ENCODE assay signal across 9 cellular contexts in the genomic region with DNA sequence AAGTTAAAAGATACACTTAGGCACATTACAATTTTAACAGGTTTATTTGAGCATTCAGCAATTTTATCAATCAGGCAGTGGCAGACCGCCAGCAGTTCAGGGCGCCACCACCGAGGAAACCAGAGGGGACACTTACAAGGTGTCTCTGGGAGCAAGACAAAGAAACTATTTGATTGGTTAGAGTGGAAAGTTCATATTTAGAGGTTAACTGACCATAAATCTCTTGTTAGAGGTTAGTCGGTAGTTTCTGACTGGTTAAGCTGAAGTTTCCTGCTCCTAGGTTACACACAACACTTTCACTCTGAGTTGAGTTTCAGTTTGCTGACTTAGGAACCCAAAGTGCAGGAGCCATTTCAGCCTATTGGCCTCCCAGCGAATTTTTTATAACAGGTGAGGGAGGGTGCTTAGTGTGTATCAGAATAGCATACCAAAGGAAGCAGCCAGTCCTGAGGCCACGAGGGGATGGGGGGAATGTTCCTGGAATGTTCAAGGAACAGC. TPM values are rescaled to one million over a fixed set of nuclear protein-coding genes. Genes with fewer than 3 reads are reported as not detected.
DNase-seq lines count a peak whose midpoint lies in the region; ATAC-seq and TF ChIP-seq lines count a peak whose summit lies in the region.
"Had no signal": no experiment of that assay in that cellular context is flagged by ENCODE, and none has a peak within 500 bp of the region (broad histone marks: within the 10 kb centered on the region; RNA-seq: fewer than 3 reads in every experiment).

No MANE protein-coding gene starts in this region.

- H3K4me1 Mint-ChIP-seq in CD8-positive, alpha-beta memory T cell: peaks cover 41 to 45% (median 45%) of the 10 kb centered on the region in 3 donors
- peaks cover 52% of the 10 kb centered on the region for H3K4me1 Mint-ChIP-seq in activated naive CD8-positive, alpha-beta T cell treated with anti-CD3 and anti-CD28 coated beads, Interleukin-2, amount 50 U/mL, for 24 hours

- no peak for TF ChIP-seq CTCF in right atrium auricular region (IDR thresholded peaks at IDR 0.05)
- no peak for TF ChIP-seq CTCF in tibial artery (IDR thresholded peaks at IDR 0.05)

- peak overlapping the region; percentile 37 to 80 (median 58) for H3K4me3 Mint-ChIP-seq in CD8-positive, alpha-beta memory T cell
- H3K4me3 Mint-ChIP-seq in activated naive CD8-positive, alpha-beta T cell treated with anti-CD3 and anti-CD28 coated beads, Interleukin-2, amount 50 U/mL, for 24 hours: peak overlapping the region; percentile 50

- H3K9me3 Mint-ChIP-seq in CD8-positive, alpha-beta memory T cell: no peaks in the 10 kb centered on the region
- H3K9me3 Mint-ChIP-seq in activated naive CD8-positive, alpha-beta T cell treated with anti-CD3 and anti-CD28 coated beads, Interleukin-2, amount 50 U/mL, for 24 hours: no peaks in the 10 kb centered on the region

- peaks cover 0 to 1% of the 10 kb centered on the region in 2 donors for H3K27me3 Mint-ChIP-seq in CD8-positive, alpha-beta memory T cell
- H3K27me3 Mint-ChIP-seq in activated naive CD8-positive, alpha-beta T cell treated with anti-CD3 and anti-CD28 coated beads, Interleukin-2, amount 50 U/mL, for 24 hours: no peaks in the 10 kb centered on the region

- H3K9me3 ChIP-seq in CD8-positive, alpha-beta memory T cell (ENCODE audit: low read length): no peaks in the 10 kb centered on the region
- H3K9me3 ChIP-seq in right atrium auricular region (no peaks in the 10 kb centered on the region), tibial artery (no peaks in the 10 kb centered on the region)

- no peak for DNase-seq in CD8-positive, alpha-beta memory T cell
- peak; percentile 68 for DNase-seq in activated naive CD8-positive, alpha-beta T cell treated with anti-CD3 and anti-CD28 coated beads, Interleukin-2, amount 50 U/mL, for 24 hours
- DNase-seq in occipital lobe (lab: John Stamatoyannopoulos, UW): no peak
- no peak for DNase-seq in right atrium auricular region (ENCODE audit: low spot score)
- DNase-seq in retina: no peak
- DNase-seq in tibial artery: no peak

- H3K36me3 ChIP-seq in CD8-positive, alpha-beta memory T cell (ENCODE audit: insufficient read depth, low read length): no peaks in the 10 kb centered on the region
- no peaks in the 10 kb centered on the region for H3K36me3 ChIP-seq in right atrium auricular region
- H3K36me3 ChIP-seq in tibial artery: no peaks in the 10 kb centered on the region

- H3K27me3 ChIP-seq in CD8-positive, alpha-beta memory T cell (ENCODE audit: insufficient read depth, low read length, poor library complexity, severe bottlenecking): no peaks in the 10 kb centered on the region
- H3K27me3 ChIP-seq in right atrium auricular region (no peaks in the 10 kb centered on the region), tibial artery (peaks cover 0 to 16% of the 10 kb centered on the region in 2 donors)

- peaks cover 43% of the 10 kb centered on the region for H3K4me1 ChIP-seq in CD8-positive, alpha-beta memory T cell (ENCODE audit: insufficient read depth, low read length)
- no peaks in the 10 kb centered on the region for H3K4me1 ChIP-seq in right atrium auricular region
- no peaks in the 10 kb centered on the region for H3K4me1 ChIP-seq in tibial artery

- CTCF ChIA-PET in CD8-positive, alpha-beta memory T cell (lab: Charles Lee): interaction anchor here (1.9 to 2.9 kb wide), 4 partner anchors 19 to 136 kb away, joined by 5 to 19 read pairs (median 9); no protein-coding TSS in a partner anchor

- peak; percentile 52 for ATAC-seq in GM19324 (IDR thresholded peaks at IDR 0.05; ENCODE audit: low FRiP score, unreplicated experiment)
- ATAC-seq in HG03175 (IDR thresholded peaks at IDR 0.05; ENCODE audit: unreplicated experiment): peak; percentile 84
- ATAC-seq in activated naive CD8-positive, alpha-beta T cell treated with anti-CD3 and anti-CD28 coated beads, Interleukin-2, amount 50 U/mL, for 24 hours: peak; percentile 86

- POLR2A ChIA-PET in CD8-positive, alpha-beta memory T cell (lab: Charles Lee): no interaction called here

- H3K27ac ChIP-seq in CD8-positive, alpha-beta memory T cell (ENCODE audit: low read depth, low read length): no peak overlapping the region
- H3K27ac ChIP-seq in right atrium auricular region (no peak overlapping the region), tibial artery (no peak overlapping the region)

- peaks cover 0 to 1% (median 0%) of the 10 kb centered on the region in 3 donors for H3K36me3 Mint-ChIP-seq in CD8-positive, alpha-beta memory T cell
- peaks cover 3% of the 10 kb centered on the region for H3K36me3 Mint-ChIP-seq in activated naive CD8-positive, alpha-beta T cell treated with anti-CD3 and anti-CD28 coated beads, Interleukin-2, amount 50 U/mL, for 24 hours (ENCODE audit: low read depth)

- H3K4me3 ChIP-seq in CD8-positive, alpha-beta memory T cell (ENCODE audit: low read length): peak overlapping the region; percentile 39
- no peak overlapping the region for H3K4me3 ChIP-seq in right atrium auricular region
- no peak overlapping the region for H3K4me3 ChIP-seq in tibial artery

- intact Hi-C loops in tibial artery (cut with DNase I; ENCODE audit: low total_unique reads): no loop called here

- H3K27ac Mint-ChIP-seq in CD8-positive, alpha-beta memory T cell: peak overlapping the region in 7 of 8 donors; percentile 16 to 89 (median 81)
- peak overlapping the region; percentile 60 for H3K27ac Mint-ChIP-seq in activated naive CD8-positive, alpha-beta T cell treated with anti-CD3 and anti-CD28 coated beads, Interleukin-2, amount 50 U/mL, for 24 hours

RNA-seq across cellular contexts. Expression of gene PVRIG, which starts 10.8 kb away (rescaled TPM):
- 10 to 100 TPM; 23.9 to 24.5 TPM for total RNA-seq in CD8-positive, alpha-beta memory T cell
- polyA plus RNA-seq in CD8-positive, alpha-beta memory T cell: 131 TPM
- total RNA-seq in occipital lobe (not detected), right atrium auricular region (under 1 TPM in 1 of 2 donors, not detected in 1; 0.43 TPM)
- total RNA-seq: NCI-H460 had no signal

RNA-seq across cellular contexts. Expression of gene STAG3, which starts 31.2 kb away (rescaled TPM):
- total RNA-seq in CD8-positive, alpha-beta memory T cell: 1 to 10 TPM; 5.0 to 5.1 TPM
- polyA plus RNA-seq in CD8-positive, alpha-beta memory T cell: 1.5 TPM
- total RNA-seq in occipital lobe (0.78 TPM), right atrium auricular region (not detected)

RNA-seq across cellular contexts. Expression of gene GPC2, which starts 31.8 kb away (rescaled TPM):
- total RNA-seq in CD8-positive, alpha-beta memory T cell: 1 to 10 TPM; 1.6 to 2.1 TPM
- not detected for polyA plus RNA-seq in CD8-positive, alpha-beta memory T cell
- total RNA-seq in occipital lobe (71.9 TPM), right atrium auricular region (under 1 TPM in 1 of 2 donors, not detected in 1; 0.12 TPM)

RNA-seq across cellular contexts. Expression of gene GAL3ST4, which starts 40.5 kb away (rescaled TPM):
- total RNA-seq in CD8-positive, alpha-beta memory T cell: 1 to 10 TPM; 1.0 to 1.6 TPM
- polyA plus RNA-seq in CD8-positive, alpha-beta memory T cell: 0.52 TPM
- total RNA-seq in occipital lobe (2.3 TPM), right atrium auricular region (1 to 10 TPM; 1.3 to 2.4 TPM)

RNA-seq across cellular contexts. Expression of gene TRAPPC14, which starts 50.4 kb away (rescaled TPM):
- 10 to 100 TPM; 30.5 to 33.2 TPM for total RNA-seq in CD8-positive, alpha-beta memory T cell
- polyA plus RNA-seq in CD8-positive, alpha-beta memory T cell: 3.4 TPM
- total RNA-seq in occipital lobe (8.0 TPM), right atrium auricular region (1 to 10 TPM; 5.1 to 8.3 TPM)

Comparison
In these comparisons a context has a peak if more than half of its experiments do, and no peak if none do; other contexts are left out.
1. RNA of gene PVRIG, which starts 10.8 kb away (total RNA-seq): 23.9 to 24.5 TPM in CD8-positive, alpha-beta memory T cell; 0.43 TPM in right atrium auricular region and not detected in occipital lobe (single experiment); every median in the first group is over 10 times any median in the second.
2. RNA of gene GPC2, which starts 31.8 kb away (total RNA-seq): 71.9 TPM in occipital lobe (single experiment); 1.6 to 2.1 TPM in CD8-positive, alpha-beta memory T cell and 0.12 TPM in right atrium auricular region; every median in the first group is over 10 times any median in the second.
3. Peak in every context shown above with its lines, with median percentiles within 50 percentile points of each other: ATAC-seq.